26 cellular contexts compared by ENCODE assay signal in genomic region chr11:3901249-3902025, GRCh38. TPM values are rescaled to one million over a fixed set of nuclear protein-coding genes. Genes with fewer than 3 reads are reported as not detected.
A peak's percentile ranks its signal among the peaks of the same experiment; 100 is the strongest.
DNase-seq lines count a peak whose midpoint lies in the region; ATAC-seq and TF ChIP-seq lines count a peak whose summit lies in the region.
"Had no signal": no experiment of that assay in that cellular context is flagged by ENCODE, and none has a peak within 500 bp of the region (broad histone marks: within the 10 kb centered on the region; RNA-seq: fewer than 3 reads in every experiment).

No MANE protein-coding gene starts in this region.

- ATAC-seq in CD8-positive, alpha-beta T cell = no peak
- ATAC-seq in T-cell (replicated peaks in 1 of 4) (no peak), naive B cell (ENCODE audit: low read depth in 2 of 2) (peak in 1 of 2 donors; percentile 19), SK-N-SH treated with all-trans-retinoic acid at 6 μM for 48 hours (no peak), omental fat pad (ENCODE audit: low FRiP score) (no peak)
- ATAC-seq: gastroesophageal sphincter, sciatic nerve had no signal

- H3K4me1 ChIP-seq in CD8-positive, alpha-beta T cell (ENCODE audit: insufficient read depth, low read length) = peaks cover 59% of the 10 kb centered on the region

- H3K4me1 Mint-ChIP-seq in CD14-positive monocyte (peaks cover 69% of the 10 kb centered on the region), T-cell (peaks cover 69 to 72% (median 69%) of the 10 kb centered on the region in 3 donors), naive B cell (peaks cover 56 to 73% (median 61%) of the 10 kb centered on the region in 3 donors)
- H3K4me1 Mint-ChIP-seq in CD8-positive, alpha-beta T cell (ENCODE audit: low read depth) = peaks cover 67% of the 10 kb centered on the region

- intact Hi-C loops in CD14-positive monocyte (cut with micrococcal nuclease) = loop anchor here in 1 of 2 donors (5.0 kb wide), 1 partner anchor 44 kb away; the partner anchor contains the start of gene STIM1
- intact Hi-C loops in CD8-positive, alpha-beta T cell (cut with DNase I, micrococcal nuclease) = loop anchor here in 1 of 2 experiments (5.0 kb wide), 1 partner anchor 44 kb away; the partner anchor contains the start of gene STIM1

- H3K9me3 ChIP-seq in CD8-positive, alpha-beta T cell (ENCODE audit: low read length) = no peaks in the 10 kb centered on the region
- H3K9me3 ChIP-seq: gastroesophageal sphincter, SK-N-SH, transverse colon had no signal

- H3K4me3 Mint-ChIP-seq in CD14-positive monocyte (no peak overlapping the region), T-cell (peak overlapping the region in 1 of 3 donors; percentile 49), naive B cell (peak overlapping the region in 5 of 8 donors; percentile 6 to 69 (median 61))
- no peak overlapping the region for H3K4me3 Mint-ChIP-seq in CD8-positive, alpha-beta T cell
- H3K4me3 Mint-ChIP-seq: activated CD4-positive, alpha-beta memory T cell treated with anti-CD3 and anti-CD28 coated beads for 36 hours; neural crest cell had no signal

- no peaks in the 10 kb centered on the region for H3K36me3 ChIP-seq in CD8-positive, alpha-beta T cell (ENCODE audit: insufficient read depth, low read length)
- H3K36me3 ChIP-seq: cardiac muscle cell, gastroesophageal sphincter, transverse colon had no signal

- POLR2A ChIA-PET in CD8-positive, alpha-beta T cell (lab: Charles Lee) = interaction anchor here (1.0 to 2.4 kb wide), 4 partner anchors 24 to 60 kb away, joined by 3 to 8 read pairs (median 4); partner anchors contain the start of genes RHOG and STIM1
- POLR2A ChIA-PET in T-cell (lab: Charles Lee) = interaction anchor here in 1 of 2 donors (0.6 kb wide), 1 partner anchor 110 kb away, joined by 10 read pairs; no protein-coding TSS in a partner anchor

- TF ChIP-seq CTCF in CD14-positive monocyte (IDR thresholded peaks at IDR 0.05) (no peak), omental fat pad (IDR thresholded peaks at IDR 0.05) (no peak)
- TF ChIP-seq CTCF in CD8-positive, alpha-beta T cell (IDR thresholded peaks at IDR 0.05) = no peak

- H3K36me3 Mint-ChIP-seq in CD14-positive monocyte = no peaks in the 10 kb centered on the region
- H3K36me3 Mint-ChIP-seq in CD8-positive, alpha-beta T cell = peaks cover 2% of the 10 kb centered on the region
- no peaks in the 10 kb centered on the region for H3K36me3 Mint-ChIP-seq in T-cell
- H3K36me3 Mint-ChIP-seq in naive B cell = no peaks in the 10 kb centered on the region

- H3K27ac ChIP-seq in CD8-positive, alpha-beta T cell (ENCODE audit: low read depth, low read length) = no peak overlapping the region
- H3K27ac ChIP-seq: cardiac muscle cell, gastroesophageal sphincter, RWPE1, transverse colon had no signal

- DNase-seq in CD14-positive monocyte (ENCODE audit: low spot score) (no peak), T-cell (no peak), naive B cell (no peak), COLO668 (lab: John Stamatoyannopoulos, UW; ENCODE audit: unreplicated experiment) (no peak), omental fat pad (ENCODE audit: low spot score) (no peak)
- DNase-seq in CD8-positive, alpha-beta T cell = no peak
- DNase-seq: activated CD4-positive, alpha-beta memory T cell treated with anti-CD3 and anti-CD28 coated beads for 36 hours; activated CD4-positive, CD25-positive, alpha-beta regulatory T cell; activated naive CD4-positive, alpha-beta T cell treated with Interleukin-2 at 50 U/mL for 16 hours; cortex of kidney; DMS79; hypothalamus; Kasumi-1; midbrain; NCI-H1092; NCI-H1930; NCI-H526 treated with DMSO at 0.1 percent for 48 hours; T1000; transverse colon had no signal

- CTCF ChIA-PET in CD8-positive, alpha-beta T cell (lab: Charles Lee) = interaction anchor here (0.9 to 4.1 kb wide), 4 partner anchors 47 to 170 kb away, joined by 3 to 25 read pairs (median 4); partner anchors contain the start of gene STIM1
- CTCF ChIA-PET in T-cell (lab: Charles Lee) = interaction anchor here (0.6 to 2.0 kb wide), 6 partner anchors 47 to 171 kb away, joined by 3 to 8 read pairs (median 3); partner anchors contain the start of genes RHOG (in 1 of the 2) and STIM1 (in 1 of the 2)

- H3K27me3 ChIP-seq in CD8-positive, alpha-beta T cell (ENCODE audit: insufficient read depth, low read length) = no peaks in the 10 kb centered on the region
- H3K27me3 ChIP-seq: cardiac muscle cell, gastroesophageal sphincter, transverse colon had no signal

- no peak overlapping the region for H3K4me3 ChIP-seq in CD8-positive, alpha-beta T cell (ENCODE audit: low read depth, low read length)
- H3K4me3 ChIP-seq: cardiac muscle cell, gastroesophageal sphincter, transverse colon had no signal

- H3K9me3 Mint-ChIP-seq in CD14-positive monocyte = peaks cover 0 to 2% (median 0%) of the 10 kb centered on the region in 7 donors
- H3K9me3 Mint-ChIP-seq in CD8-positive, alpha-beta T cell = no peaks in the 10 kb centered on the region
- H3K9me3 Mint-ChIP-seq in T-cell = no peaks in the 10 kb centered on the region
- H3K9me3 Mint-ChIP-seq in naive B cell = no peaks in the 10 kb centered on the region
- H3K9me3 Mint-ChIP-seq: activated CD4-positive, alpha-beta memory T cell treated with anti-CD3 and anti-CD28 coated beads for 36 hours had no signal

- H3K27ac Mint-ChIP-seq in CD14-positive monocyte = peak overlapping the region in 4 of 7 donors; percentile 84 to 95 (median 90)
- H3K27ac Mint-ChIP-seq in CD8-positive, alpha-beta T cell = peak overlapping the region; percentile 90
- peak overlapping the region; percentile 81 to 82 for H3K27ac Mint-ChIP-seq in T-cell
- H3K27ac Mint-ChIP-seq in naive B cell = peak overlapping the region; percentile 10 to 93 (median 58)
- H3K27ac Mint-ChIP-seq: activated CD4-positive, alpha-beta memory T cell treated with anti-CD3 and anti-CD28 coated beads for 36 hours had no signal

- H3K27me3 Mint-ChIP-seq in CD14-positive monocyte (ENCODE audit: low read depth in 3 of 3) (no peaks in the 10 kb centered on the region), T-cell (no peaks in the 10 kb centered on the region), naive B cell (no peaks in the 10 kb centered on the region)
- H3K27me3 Mint-ChIP-seq in CD8-positive, alpha-beta T cell (ENCODE audit: low read depth) = no peaks in the 10 kb centered on the region
- H3K27me3 Mint-ChIP-seq: activated CD4-positive, alpha-beta memory T cell treated with anti-CD3 and anti-CD28 coated beads for 36 hours had no signal

TF ChIP-seq in SK-N-SH treated with all-trans-retinoic acid at 6 μM for 48 hours, 23 proteins besides CTCF, POLR2A, EP300 and RAD21:
- no peak for TF ChIP-seq TSHZ2 (CRISPR knock-in tag; IDR thresholded peaks at IDR 0.05)
- no peak for TF ChIP-seq ESRRG (CRISPR knock-in tag; IDR thresholded peaks at IDR 0.05)
- no peak for TF ChIP-seq ZNF565 (CRISPR knock-in tag; conservative IDR thresholded peaks at IDR 0.05; ENCODE audit: low read depth)
- TF ChIP-seq PPARA (CRISPR knock-in tag; IDR thresholded peaks at IDR 0.05; ENCODE audit: borderline replicate concordance) = no peak
- no peak for TF ChIP-seq OSR1 (CRISPR knock-in tag; IDR thresholded peaks at IDR 0.05)
- no peak for TF ChIP-seq ZNF8 (CRISPR knock-in tag; IDR thresholded peaks at IDR 0.05)
- TF ChIP-seq PATZ1 (CRISPR knock-in tag; IDR thresholded peaks at IDR 0.05; ENCODE audit: borderline replicate concordance) = no peak
- TF ChIP-seq GLIS3 (CRISPR knock-in tag; IDR thresholded peaks at IDR 0.05) = no peak
- no peak for TF ChIP-seq ISL1 (CRISPR knock-in tag; IDR thresholded peaks at IDR 0.05)
- TF ChIP-seq ARNTL (CRISPR knock-in tag; IDR thresholded peaks at IDR 0.05; ENCODE audit: borderline replicate concordance, low read depth) = no peak
- TF ChIP-seq TOX (CRISPR knock-in tag; IDR thresholded peaks at IDR 0.05; ENCODE audit: borderline replicate concordance) = no peak

RNA-seq across cellular contexts. Expression of gene STIM1, which starts 46.0 kb away (rescaled TPM):
- polyA plus RNA-seq in CD14-positive monocyte (10 to 100 TPM; 14.0 to 21.0 TPM), naive B cell (ENCODE audit: low read depth in 6 of 6) (10 to 100 TPM; 29.1 to 51.9 (median 35.0) TPM)
- total RNA-seq in CD8-positive, alpha-beta T cell = 10 to 100 TPM; 72.5 to 84.3 TPM
- total RNA-seq in T-cell (100 to 1,000 TPM in 2 of 5 donors, 10 to 100 TPM in 3; 87.6 to 139 (median 94.5) TPM), omental fat pad (10 to 100 TPM; 42.2 to 71.0 (median 51.1) TPM)

Comparison
In these comparisons a context has a peak if more than half of its experiments do, and no peak if none do; other contexts are left out.
1. H3K4me3 Mint-ChIP-seq: peak in naive B cell (5 of 8); none in CD14-positive monocyte (0 of 2) and CD8-positive, alpha-beta T cell (single experiment).
2. Peak in every context shown above with its lines, with median percentiles within 50 percentile points of each other: H3K27ac Mint-ChIP-seq.